In genomic region chr19:516884-517424, GRCh38 we compare ENCODE assay signal across 1 cellular context.
TF ChIP-seq lines count a peak whose summit lies in the region.

No MANE protein-coding gene starts in this region.

TF ChIP-seq in HEK293T, 16 proteins besides CTCF, POLR2A, EP300 and RAD21:
- TF ChIP-seq FOXA1 (IDR thresholded peaks at IDR 0.05) = no peak
- TF ChIP-seq, protein P1, sequence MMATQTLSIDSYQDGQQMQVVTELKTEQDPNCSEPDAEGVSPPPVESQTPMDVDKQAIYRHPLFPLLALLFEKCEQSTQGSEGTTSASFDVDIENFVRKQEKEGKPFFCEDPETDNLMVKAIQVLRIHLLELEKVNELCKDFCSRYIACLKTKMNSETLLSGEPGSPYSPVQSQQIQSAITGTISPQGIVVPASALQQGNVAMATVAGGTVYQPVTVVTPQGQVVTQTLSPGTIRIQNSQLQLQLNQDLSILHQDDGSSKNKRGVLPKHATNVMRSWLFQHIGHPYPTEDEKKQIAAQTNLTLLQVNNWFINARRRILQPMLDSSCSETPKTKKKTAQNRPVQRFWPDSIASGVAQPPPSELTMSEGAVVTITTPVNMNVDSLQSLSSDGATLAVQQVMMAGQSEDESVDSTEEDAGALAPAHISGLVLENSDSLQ (IDR thresholded peaks at IDR 0.05) = no peak
- TF ChIP-seq ARNT (IDR thresholded peaks at IDR 0.05) = no peak
- TF ChIP-seq TARDBP (IDR thresholded peaks at IDR 0.05) = no peak
- TF ChIP-seq HDGF (IDR thresholded peaks at IDR 0.05; ENCODE audit: borderline replicate concordance) = no peak
- TF ChIP-seq SP1 (IDR thresholded peaks at IDR 0.05) = no peak
